In genomic region chr20:24305366-24305765, GRCh38 we compare ENCODE assay signal across 20 cellular contexts.
"Had no signal": no experiment of that assay in that cellular context is flagged by ENCODE, and none has a peak within 500 bp of the region (broad histone marks: within the 10 kb centered on the region; RNA-seq: fewer than 3 reads in every experiment).

No MANE protein-coding gene starts in this region.

- ATAC-seq: naive thymus-derived CD4-positive, alpha-beta T cell; sciatic nerve had no signal

- DNase-seq: activated CD4-positive, alpha-beta T cell treated with anti-CD3 and anti-CD28 coated beads for 4 hours; activated CD4-positive, alpha-beta T cell treated with anti-CD3 and anti-CD28 coated beads, Interleukin-2, amount 50 U/mL, for 4 hours; activated CD8-positive, alpha-beta memory T cell treated with anti-CD3 and anti-CD28 coated beads for 24 hours; activated effector memory CD4-positive, alpha-beta T cell treated with Interleukin-2 at 50 U/mL for 16 hours; activated naive CD4-positive, alpha-beta T cell treated with Interleukin-2 at 50 U/mL for 16 hours; activated naive CD8-positive, alpha-beta T cell treated with anti-CD3 and anti-CD28 coated beads, Interleukin-2, amount 10 ng/mL, durations not matched to agents 7 days and 5 days; amniotic stem cell; brain microvascular endothelial cell; dorsolateral prefrontal cortex; effector memory CD4-positive, alpha-beta T cell; glutamatergic neuron; islet precursor cell; left ventricle myocardium inferior; naive thymus-derived CD4-positive, alpha-beta T cell; ovary; retina; stimulated activated CD4-positive, alpha-beta T cell treated with anti-CD3 and anti-CD28 coated beads, Interleukin-1b, Interleukin-23, amount 100 ng/mL, for 48 hours; stimulated activated CD4-positive, alpha-beta T cell treated with anti-CD3 and anti-CD28 coated beads, Interleukin-4, amount 100 ng/mL, for 4 hours; stimulated activated naive CD4-positive, alpha-beta T cell had no signal
